Comparison of ENCODE assay signal across 34 cellular contexts in genomic region chr14:34106310-34106709, GRCh38.
"Had no signal": no experiment of that assay in that cellular context is flagged by ENCODE, and none has a peak within 500 bp of the region (broad histone marks: within the 10 kb centered on the region; RNA-seq: fewer than 3 reads in every experiment).

No MANE protein-coding gene starts in this region.

- H3K4me3 ChIP-seq: adrenal gland, body of pancreas, breast epithelium had no signal

- DNase-seq: activated B cell treated with CpG ODN at 0.5 μM for 24 hours; activated CD4-positive, alpha-beta memory T cell treated with anti-CD3 and anti-CD28 coated beads for 36 hours; activated CD4-positive, alpha-beta T cell treated with anti-CD3 and anti-CD28 coated beads for 4 hours; activated CD4-positive, alpha-beta T cell treated with anti-CD3 and anti-CD28 coated beads, Interleukin-2, amount 10 ng/mL, durations not matched to agents 24 days and 14 days; activated CD4-positive, alpha-beta T cell treated with anti-CD3 and anti-CD28 coated beads, Interleukin-2, amount 50 U/mL, for 1 hour; activated CD4-positive, alpha-beta T cell treated with anti-CD3 and anti-CD28 coated beads, Interleukin-2, amount 50 U/mL, for 4 hours; activated CD4-positive, CD25-positive, alpha-beta regulatory T cell treated with anti-CD3 and anti-CD28 coated beads, Interleukin-2, amount 50 U/mL, for 72 hours; activated CD8-positive, alpha-beta memory T cell treated with anti-CD3 and anti-CD28 coated beads, Interleukin-2, amount 50 U/mL, for 4 hours; activated CD8-positive, alpha-beta T cell treated with anti-CD3 and anti-CD28 coated beads for 36 hours; activated effector memory CD4-positive, alpha-beta T cell treated with anti-CD3 and anti-CD28 coated beads, Interleukin-2, amount 50 U/mL, for 16 hours; activated gamma-delta T cell treated with Interleukin-2 at 50 U/mL for 16 hours; activated naive CD4-positive, alpha-beta T cell; activated naive CD4-positive, alpha-beta T cell treated with anti-CD3 and anti-CD28 coated beads for 36 hours; activated naive CD4-positive, alpha-beta T cell treated with anti-CD3 and anti-CD28 coated beads, Interleukin-2, amount 50 U/mL, for 16 hours; activated naive CD8-positive, alpha-beta T cell treated with anti-CD3 and anti-CD28 coated beads for 36 hours; activated T-cell treated with anti-CD3 and anti-CD28 coated beads for 4 hours; activated T-cell treated with anti-CD3 and anti-CD28 coated beads, Interleukin-2, amount 50 U/mL, for 1 hour; activated T-cell treated with anti-CD3 and anti-CD28 coated beads, Interleukin-2, amount 50 U/mL, for 4 hours; activated T-cell treated with anti-CD3 and anti-CD28 coated beads, Interleukin-2, amount 50 U/mL, for 72 hours; adrenal gland; amniotic stem cell; aorta; body of pancreas; brain microvascular endothelial cell; central memory CD4-positive, alpha-beta T cell; T-helper 1 cell; T-helper 2 cell; T-helper 9 cell had no signal

- ATAC-seq: activated CD8-positive, alpha-beta T cell treated with anti-CD3 and anti-CD28 coated beads for 36 hours; activated naive CD4-positive, alpha-beta T cell treated with anti-CD3 and anti-CD28 coated beads, Interleukin-2, amount 50 U/mL, for 72 hours; activated T-cell treated with anti-CD3 and anti-CD28 coated beads, Interleukin-2, amount 50 U/mL, for 4 hours; activated T-cell treated with anti-CD3 and anti-CD28 coated beads, Interleukin-2, amount 50 U/mL, for 72 hours; activated T-helper 17 cell treated with anti-CD3 and anti-CD28 coated beads, Interleukin-2, amount 50 U/mL, for 72 hours; body of pancreas had no signal

- H3K9me3 ChIP-seq: adrenal gland, body of pancreas, breast epithelium had no signal

- FAIRE-seq: astrocyte, TTC549 had no signal

- H3K27me3 ChIP-seq: adrenal gland, body of pancreas, brain microvascular endothelial cell, breast epithelium had no signal

- H3K27ac ChIP-seq: adrenal gland, body of pancreas, brain microvascular endothelial cell, breast epithelium, VCaP had no signal

- H3K36me3 ChIP-seq: adrenal gland, brain microvascular endothelial cell, breast epithelium had no signal

- H3K4me1 ChIP-seq: adrenal gland, body of pancreas, breast epithelium had no signal
